Comparison of ENCODE assay signal across 13 cellular contexts in the genomic region with DNA sequence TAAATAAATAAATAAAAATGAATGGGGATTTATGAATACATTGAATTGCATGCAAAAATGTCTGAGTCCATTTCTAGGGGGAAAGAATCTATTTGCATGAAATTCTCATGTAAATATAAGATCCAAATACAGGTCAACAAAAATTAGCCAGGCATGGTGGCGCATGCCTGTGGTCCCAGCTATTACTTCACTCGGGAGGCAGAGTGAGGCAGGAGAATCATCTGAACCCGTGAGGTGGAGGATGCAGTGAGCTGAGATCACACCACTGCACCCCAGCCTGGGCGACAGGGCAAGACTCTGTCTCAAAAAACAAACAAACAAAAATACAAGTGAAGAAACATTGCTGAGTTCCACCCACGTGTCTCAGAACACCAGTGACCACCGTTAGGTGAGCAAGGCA. TPM values are rescaled to one million over a fixed set of nuclear protein-coding genes. Genes with fewer than 3 reads are reported as not detected.
A peak's percentile ranks its signal among the peaks of the same experiment; 100 is the strongest.
DNase-seq lines count a peak whose midpoint lies in the region; ATAC-seq and TF ChIP-seq lines count a peak whose summit lies in the region.
"Had no signal": no experiment of that assay in that cellular context is flagged by ENCODE, and none has a peak within 500 bp of the region (broad histone marks: within the 10 kb centered on the region; RNA-seq: fewer than 3 reads in every experiment).

No MANE protein-coding gene starts in this region.

- DNase-seq in activated CD4-positive, alpha-beta memory T cell treated with anti-CD3 and anti-CD28 coated beads, Interleukin-2, amount 10 ng/mL, durations not matched to agents 7 days and 5 days: no peak
- DNase-seq in activated CD4-positive, alpha-beta memory T cell treated with anti-CD3 and anti-CD28 coated beads for 36 hours: no peak
- no peak for DNase-seq in RWPE2 (ENCODE audit: low spot score)
- peak; percentile 31 for DNase-seq in fibroblast of mammary gland (ENCODE audit: low read depth)
- no peak for DNase-seq in dedifferentiated amniotic fluid mesenchymal stem cell (ENCODE audit: extremely low spot score)
- no peak for DNase-seq in left ventricle myocardium superior
- DNase-seq: activated CD8-positive, alpha-beta memory T cell treated with anti-CD3 and anti-CD28 coated beads, Interleukin-2, amount 50 U/mL, for 4 hours; NCI-H1417; stimulated activated naive CD4-positive, alpha-beta T cell; T-cell had no signal

- peaks cover 6% of the 10 kb centered on the region for H3K36me3 Mint-ChIP-seq in activated CD4-positive, alpha-beta memory T cell treated with anti-CD3 and anti-CD28 coated beads, Interleukin-2, amount 10 ng/mL, durations not matched to agents 7 days and 5 days (ENCODE audit: low read depth)
- H3K36me3 Mint-ChIP-seq in activated CD4-positive, alpha-beta memory T cell treated with anti-CD3 and anti-CD28 coated beads for 36 hours: peaks cover 7% of the 10 kb centered on the region
- H3K36me3 Mint-ChIP-seq in stimulated activated memory B cell treated with anti-CD40 and anti-IgM and Interleukin-4, amounts not matched to agents 10 μg/mL and 1 μg/mL and 100 μg/mL, for 72 hours: peaks cover 7% of the 10 kb centered on the region

- intact Hi-C loops in activated CD4-positive, alpha-beta memory T cell treated with anti-CD3 and anti-CD28 coated beads for 36 hours (cut with micrococcal nuclease): no loop called here
- intact Hi-C loops in left ventricle myocardium superior (cut with micrococcal nuclease): no loop called here

- peak overlapping the region; percentile 32 for H3K27ac Mint-ChIP-seq in activated CD4-positive, alpha-beta memory T cell treated with anti-CD3 and anti-CD28 coated beads, Interleukin-2, amount 10 ng/mL, durations not matched to agents 7 days and 5 days
- no peak overlapping the region for H3K27ac Mint-ChIP-seq in activated CD4-positive, alpha-beta memory T cell treated with anti-CD3 and anti-CD28 coated beads for 36 hours
- peak overlapping the region; percentile 56 for H3K27ac Mint-ChIP-seq in stimulated activated memory B cell treated with anti-CD40 and anti-IgM and Interleukin-4, amounts not matched to agents 10 μg/mL and 1 μg/mL and 100 μg/mL, for 72 hours

- POLR2A ChIA-PET in activated CD4-positive, alpha-beta memory T cell treated with anti-CD3 and anti-CD28 coated beads, Interleukin-2, amount 10 ng/mL, durations not matched to agents 7 days and 5 days (lab: Charles Lee): interaction anchor here (1.7 kb wide), 1 partner anchor 17 kb away, joined by 4 read pairs; a partner anchor contains a TSS
- POLR2A ChIA-PET in activated CD4-positive, alpha-beta memory T cell treated with anti-CD3 and anti-CD28 coated beads for 36 hours (lab: Charles Lee): no interaction called here

- no peaks in the 10 kb centered on the region for H3K27me3 ChIP-seq in RWPE2 (ENCODE audit: insufficient read depth, poor library complexity, severe bottlenecking)
- H3K27me3 ChIP-seq: cardiac muscle cell had no signal

- no peaks in the 10 kb centered on the region for H3K36me3 ChIP-seq in RWPE2 (ENCODE audit: low read depth)
- H3K36me3 ChIP-seq: cardiac muscle cell had no signal

- no peaks in the 10 kb centered on the region for H3K9me3 ChIP-seq in RWPE2 (ENCODE audit: severe bottlenecking)

- ATAC-seq in RWPE2 (ENCODE audit: low read depth) (no peak), GM21529 (IDR thresholded peaks at IDR 0.05; ENCODE audit: unreplicated experiment) (no peak), left ventricle myocardium superior (no peak)
- no peak for ATAC-seq in stimulated activated memory B cell treated with anti-CD40 and anti-IgM and Interleukin-4, amounts not matched to agents 10 μg/mL and 1 μg/mL and 100 μg/mL, for 72 hours
- ATAC-seq: T-cell had no signal

- peaks cover 60% of the 10 kb centered on the region for H3K4me1 Mint-ChIP-seq in activated CD4-positive, alpha-beta memory T cell treated with anti-CD3 and anti-CD28 coated beads, Interleukin-2, amount 10 ng/mL, durations not matched to agents 7 days and 5 days
- H3K4me1 Mint-ChIP-seq in activated CD4-positive, alpha-beta memory T cell treated with anti-CD3 and anti-CD28 coated beads for 36 hours (ENCODE audit: low read depth): peaks cover 58% of the 10 kb centered on the region
- peaks cover 88% of the 10 kb centered on the region for H3K4me1 Mint-ChIP-seq in stimulated activated memory B cell treated with anti-CD40 and anti-IgM and Interleukin-4, amounts not matched to agents 10 μg/mL and 1 μg/mL and 100 μg/mL, for 72 hours

- H3K4me3 ChIP-seq in RWPE2 (ENCODE audit: severe bottlenecking) (no peak overlapping the region), fibroblast of mammary gland (ENCODE audit: control insufficient read depth, low read depth, low read length) (no peak overlapping the region)
- H3K4me3 ChIP-seq: cardiac muscle cell had no signal

- TF ChIP-seq CTCF in RWPE2 (IDR thresholded peaks at IDR 0.05; ENCODE audit: poor library complexity, severe bottlenecking): no peak
- TF ChIP-seq CTCF in fibroblast of mammary gland (conservative IDR thresholded peaks at IDR 0.05; ENCODE audit: control insufficient read depth, insufficient read depth, low read depth, low read length): no peak

- H3K27me3 Mint-ChIP-seq in activated CD4-positive, alpha-beta memory T cell treated with anti-CD3 and anti-CD28 coated beads, Interleukin-2, amount 10 ng/mL, durations not matched to agents 7 days and 5 days: no peaks in the 10 kb centered on the region
- no peaks in the 10 kb centered on the region for H3K27me3 Mint-ChIP-seq in activated CD4-positive, alpha-beta memory T cell treated with anti-CD3 and anti-CD28 coated beads for 36 hours
- no peaks in the 10 kb centered on the region for H3K27me3 Mint-ChIP-seq in stimulated activated memory B cell treated with anti-CD40 and anti-IgM and Interleukin-4, amounts not matched to agents 10 μg/mL and 1 μg/mL and 100 μg/mL, for 72 hours
- H3K27me3 Mint-ChIP-seq: T-cell had no signal

- peaks cover 60% of the 10 kb centered on the region for H3K4me1 ChIP-seq in RWPE2 (ENCODE audit: insufficient read depth, poor library complexity, severe bottlenecking)

- no peaks in the 10 kb centered on the region for H3K9me3 Mint-ChIP-seq in activated CD4-positive, alpha-beta memory T cell treated with anti-CD3 and anti-CD28 coated beads, Interleukin-2, amount 10 ng/mL, durations not matched to agents 7 days and 5 days
- H3K9me3 Mint-ChIP-seq in activated CD4-positive, alpha-beta memory T cell treated with anti-CD3 and anti-CD28 coated beads for 36 hours: no peaks in the 10 kb centered on the region
- H3K9me3 Mint-ChIP-seq in stimulated activated memory B cell treated with anti-CD40 and anti-IgM and Interleukin-4, amounts not matched to agents 10 μg/mL and 1 μg/mL and 100 μg/mL, for 72 hours: no peaks in the 10 kb centered on the region
- H3K9me3 Mint-ChIP-seq: T-cell had no signal

- no peak overlapping the region for H3K4me3 Mint-ChIP-seq in activated CD4-positive, alpha-beta memory T cell treated with anti-CD3 and anti-CD28 coated beads, Interleukin-2, amount 10 ng/mL, durations not matched to agents 7 days and 5 days
- H3K4me3 Mint-ChIP-seq in activated CD4-positive, alpha-beta memory T cell treated with anti-CD3 and anti-CD28 coated beads for 36 hours: no peak overlapping the region
- H3K4me3 Mint-ChIP-seq in stimulated activated memory B cell treated with anti-CD40 and anti-IgM and Interleukin-4, amounts not matched to agents 10 μg/mL and 1 μg/mL and 100 μg/mL, for 72 hours: no peak overlapping the region
- H3K4me3 Mint-ChIP-seq: T-cell had no signal

- CTCF ChIA-PET in activated CD4-positive, alpha-beta memory T cell treated with anti-CD3 and anti-CD28 coated beads, Interleukin-2, amount 10 ng/mL, durations not matched to agents 7 days and 5 days (lab: Charles Lee): no interaction called here
- CTCF ChIA-PET in activated CD4-positive, alpha-beta memory T cell treated with anti-CD3 and anti-CD28 coated beads for 36 hours (lab: Charles Lee): no interaction called here

- H3K27ac ChIP-seq in RWPE2 (ENCODE audit: poor library complexity, severe bottlenecking): peak overlapping the region; percentile 93
- H3K27ac ChIP-seq: cardiac muscle cell had no signal

RNA-seq across cellular contexts. Expression of a gene that starts 17.4 kb away (rescaled TPM):
- 10 to 100 TPM; 33.5 to 35.1 TPM for total RNA-seq in activated CD4-positive, alpha-beta memory T cell treated with anti-CD3 and anti-CD28 coated beads, Interleukin-2, amount 10 ng/mL, durations not matched to agents 7 days and 5 days
- 10 to 100 TPM; 35.0 to 35.9 TPM for total RNA-seq in activated CD4-positive, alpha-beta memory T cell treated with anti-CD3 and anti-CD28 coated beads for 36 hours
- total RNA-seq in left ventricle myocardium superior: 63.8 TPM
